15 cellular contexts compared by ENCODE assay signal in the genomic region with DNA sequence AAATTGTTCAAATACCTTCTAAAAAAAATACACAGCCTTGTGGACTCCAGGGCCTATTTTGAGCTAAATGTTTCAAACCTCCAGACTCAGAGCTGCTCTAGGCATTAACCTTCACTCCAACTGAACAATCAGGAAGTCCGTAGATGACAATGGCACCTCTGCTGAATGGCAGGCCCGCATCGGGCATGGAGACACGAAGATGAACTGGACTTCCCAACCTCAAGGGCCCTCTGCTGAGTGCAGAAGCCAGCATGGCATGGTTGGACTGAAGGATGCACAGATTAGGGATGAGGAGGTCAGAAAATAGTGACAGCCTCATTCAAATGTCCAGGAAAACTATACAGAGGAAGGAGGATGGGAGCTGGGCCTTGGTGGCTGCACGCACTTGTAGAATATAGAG. TPM values are rescaled to one million over a fixed set of nuclear protein-coding genes. Genes with fewer than 3 reads are reported as not detected.
DNase-seq lines count a peak whose midpoint lies in the region; ATAC-seq and TF ChIP-seq lines count a peak whose summit lies in the region.
"Had no signal": no experiment of that assay in that cellular context is flagged by ENCODE, and none has a peak within 500 bp of the region (broad histone marks: within the 10 kb centered on the region; RNA-seq: fewer than 3 reads in every experiment).

No MANE protein-coding gene starts in this region.

- H3K79me2 ChIP-seq in hepatocyte = peaks cover 49% of the 10 kb centered on the region

- no peaks in the 10 kb centered on the region for H3K27me3 ChIP-seq in GM06990 (replicated peaks; ENCODE audit: control insufficient read depth, insufficient read depth, low read length)
- no peaks in the 10 kb centered on the region for H3K27me3 ChIP-seq in hepatocyte
- H3K27me3 ChIP-seq in psoas muscle (ENCODE audit: insufficient read depth in 3 of 3, low read length in 2 of 3) = peaks cover 0 to 6% (median 0%) of the 10 kb centered on the region in 3 donors
- H3K27me3 ChIP-seq in left lung = peaks cover 0 to 39% of the 10 kb centered on the region in 2 donors
- peaks cover 0 to 26% (median 0%) of the 10 kb centered on the region in 4 donors for H3K27me3 ChIP-seq in esophagus squamous epithelium

- peak overlapping the region; percentile 100 for H3K27ac ChIP-seq in VCaP
- H3K27ac ChIP-seq in hepatocyte = no peak overlapping the region
- H3K27ac ChIP-seq in psoas muscle = no peak overlapping the region
- H3K27ac ChIP-seq in left lung = no peak overlapping the region
- peak overlapping the region in 2 of 4 donors; percentile 6 to 38 for H3K27ac ChIP-seq in esophagus squamous epithelium

- H3K4me1 ChIP-seq in hepatocyte (ENCODE audit: insufficient read depth) (peaks cover 13% of the 10 kb centered on the region), psoas muscle (no peaks in the 10 kb centered on the region), left lung (peaks cover 0 to 24% of the 10 kb centered on the region in 2 donors), esophagus squamous epithelium (peaks cover 4 to 35% (median 10%) of the 10 kb centered on the region in 3 donors)

- peaks cover 8% of the 10 kb centered on the region for H3K36me3 ChIP-seq in GM06990 (ENCODE audit: control insufficient read depth, insufficient read depth, low read length)
- H3K36me3 ChIP-seq in hepatocyte (replicated peaks; ENCODE audit: insufficient read depth, low read depth) = no peaks in the 10 kb centered on the region
- H3K36me3 ChIP-seq in psoas muscle (ENCODE audit: insufficient read depth in 1 of 2, low read depth in 1 of 2) = no peaks in the 10 kb centered on the region
- H3K36me3 ChIP-seq in left lung = no peaks in the 10 kb centered on the region
- H3K36me3 ChIP-seq in esophagus squamous epithelium = no peaks in the 10 kb centered on the region

- DNase-seq in GM06990 (ENCODE audit: extremely low read depth, insufficient read length) = no peak
- no peak for DNase-seq in hepatocyte (ENCODE audit: low spot score)
- DNase-seq in progenitor cell of endocrine pancreas (ENCODE audit: low spot score, unreplicated experiment) = no peak
- DNase-seq in psoas muscle = no peak
- DNase-seq in nucleus accumbens (lab: John Stamatoyannopoulos, UW) = no peak
- no peak for DNase-seq in left lung
- no peak for DNase-seq in esophagus squamous epithelium (lab: John Stamatoyannopoulos, UW)
- DNase-seq: CD8-positive, alpha-beta T cell; DND-41; erythroblast; left ventricle myocardium superior; naive B cell; NCI-H1436 had no signal

- H3K4me1 Mint-ChIP-seq in progenitor cell of endocrine pancreas (ENCODE audit: low read depth) = peaks cover 17% of the 10 kb centered on the region

- no peaks in the 10 kb centered on the region for H4K20me1 ChIP-seq in hepatocyte (ENCODE audit: insufficient read depth, poor library complexity, severe bottlenecking)

- peak overlapping the region; percentile 88 for H3K4me2 ChIP-seq in hepatocyte

- 99% methylated on average over 5 of the region's 5 CpGs for WGBS in hepatocyte (ENCODE audit: low lambda C conversion rate, missing lambda C conversion rate)
- WGBS in psoas muscle, 3 donors = 90 to 92% (median 92%) methylated on average over 5 of the region's 5 CpGs
- WGBS in esophagus squamous epithelium, 2 donors = 79 to 91% methylated on average over 1 to 5 of the region's 5 CpGs

- H2AFZ ChIP-seq in hepatocyte = no peak overlapping the region

- H3K27me3 Mint-ChIP-seq in progenitor cell of endocrine pancreas = peaks cover 11% of the 10 kb centered on the region

- no peaks in the 10 kb centered on the region for H3K9me2 ChIP-seq in hepatocyte (replicated peaks; ENCODE audit: insufficient read depth)

- H3K27ac Mint-ChIP-seq in progenitor cell of endocrine pancreas = peak overlapping the region; percentile 50
- H3K27ac Mint-ChIP-seq: CD8-positive, alpha-beta T cell; naive B cell; T-helper 2 cell treated with Interferon-gamma antibody and Interleukin-4, amounts not matched to agents 5 μg/mL and 100 μg/mL, for 36 hours had no signal

- intact Hi-C loops in psoas muscle (cut with DNase I) (loop anchor here in 1 of 2 donors (10.0 kb wide), 1 partner anchor 49 kb away; no protein-coding TSS in a partner anchor), left lung (cut with DNase I) (no loop called here), esophagus squamous epithelium (cut with DNase I) (no loop called here)

- no peaks in the 10 kb centered on the region for H3K9me3 ChIP-seq in hepatocyte (ENCODE audit: low read depth)
- no peaks in the 10 kb centered on the region for H3K9me3 ChIP-seq in psoas muscle
- H3K9me3 ChIP-seq in left lung = no peaks in the 10 kb centered on the region
- H3K9me3 ChIP-seq in esophagus squamous epithelium = no peaks in the 10 kb centered on the region

- no peak overlapping the region for H3K4me3 Mint-ChIP-seq in progenitor cell of endocrine pancreas (ENCODE audit: low read depth)
- H3K4me3 Mint-ChIP-seq: T-helper 2 cell treated with Interferon-gamma antibody and Interleukin-4, amounts not matched to agents 5 μg/mL and 100 μg/mL, for 36 hours had no signal

- peak overlapping the region; percentile 62 for H3K4me3 ChIP-seq in GM06990 (replicated peaks; ENCODE audit: low read depth, low read length)
- H3K4me3 ChIP-seq in hepatocyte = no peak overlapping the region
- no peak overlapping the region for H3K4me3 ChIP-seq in psoas muscle
- H3K4me3 ChIP-seq in left lung = peak overlapping the region in 1 of 2 donors; percentile 47
- H3K4me3 ChIP-seq in esophagus squamous epithelium = no peak overlapping the region

- H3K36me3 Mint-ChIP-seq in progenitor cell of endocrine pancreas (ENCODE audit: insufficient read depth) = peaks cover 8% of the 10 kb centered on the region
- H3K36me3 Mint-ChIP-seq: CD8-positive, alpha-beta T cell had no signal

- ATAC-seq in psoas muscle (no peak), left lung (no peak)
- ATAC-seq: CD8-positive, alpha-beta T cell had no signal

- TF ChIP-seq POLR2A in esophagus squamous epithelium (IDR thresholded peaks at IDR 0.05) = no peak

- TF ChIP-seq CTCF in GM06990 (IDR thresholded peaks at IDR 0.05; ENCODE audit: insufficient read depth, low read length, poor library complexity, severe bottlenecking) = no peak
- no peak for TF ChIP-seq CTCF in VCaP (conservative IDR thresholded peaks at IDR 0.05)
- no peak for TF ChIP-seq CTCF in hepatocyte (IDR thresholded peaks at IDR 0.05; ENCODE audit: poor library complexity)
- no peak for TF ChIP-seq CTCF in progenitor cell of endocrine pancreas (IDR thresholded peaks at IDR 0.05; ENCODE audit: unreplicated experiment)
- no peak for TF ChIP-seq CTCF in psoas muscle (IDR thresholded peaks at IDR 0.05)
- no peak for TF ChIP-seq CTCF in left lung (IDR thresholded peaks at IDR 0.05)
- TF ChIP-seq CTCF in esophagus squamous epithelium (IDR thresholded peaks at IDR 0.05) = no peak

- H3K9me3 Mint-ChIP-seq in progenitor cell of endocrine pancreas (ENCODE audit: low read depth) = peaks cover 4% of the 10 kb centered on the region
- H3K9me3 Mint-ChIP-seq: CD8-positive, alpha-beta T cell had no signal

RNA-seq across cellular contexts. Expression of gene FAM174B, which starts 2.2 kb away (rescaled TPM):
- total RNA-seq in hepatocyte = 17.0 and 17.8 TPM in 2 replicates
- 29.6 and 34.9 TPM in 2 replicates for polyA plus RNA-seq in hepatocyte
- total RNA-seq in progenitor cell of endocrine pancreas = 33.4 and 37.0 TPM in 2 replicates
- total RNA-seq in psoas muscle = 10 to 100 TPM in 3 of 4 donors, 1 to 10 TPM in 1; 9.5 to 22.1 (median 12.2) TPM
- 10 to 100 TPM in 1 of 3 donors, 1 to 10 TPM in 2; 7.6 to 12.1 (median 7.8) TPM for polyA plus RNA-seq in psoas muscle
- total RNA-seq in left lung = 10 to 100 TPM; 42.8 to 66.3 TPM
- total RNA-seq in esophagus squamous epithelium = 10 to 100 TPM in 1 of 4 donors, 1 to 10 TPM in 3; 1.4 to 11.7 (median 4.2) TPM
